In genomic region chr7:158950914-158951635, GRCh38 we compare ENCODE assay signal across 16 cellular contexts.
DNase-seq lines count a peak whose midpoint lies in the region; ATAC-seq, FAIRE-seq and TF ChIP-seq lines count a peak whose summit lies in the region.
"Had no signal": no experiment of that assay in that cellular context is flagged by ENCODE, and none has a peak within 500 bp of the region (broad histone marks: within the 10 kb centered on the region; RNA-seq: fewer than 3 reads in every experiment).

No MANE protein-coding gene starts in this region.

- ATAC-seq in K562 (no peak), sciatic nerve (no peak)

- H3K4me3 ChIP-seq in AG10803 (ENCODE audit: low read length) (no peak overlapping the region), K562 (no peak overlapping the region), foreskin fibroblast (ENCODE audit: low read depth in 1 of 2, low read length in 2 of 2) (no peak overlapping the region), OCI-LY7 (ENCODE audit: low read depth, low read length, poor library complexity, severe bottlenecking) (no peak overlapping the region), small intestine (ENCODE audit: low read depth in 1 of 2, low read length in 2 of 2) (no peak overlapping the region)

- no peak for TF ChIP-seq RAD21 in K562 (CRISPR knock-in tag; conservative IDR thresholded peaks at IDR 0.05 in 1 of 2, IDR thresholded peaks at IDR 0.05 in 1 of 2)

- intact Hi-C loops in K562 (cut with micrococcal nuclease) (no loop called here), sciatic nerve (cut with DNase I) (no loop called here), OCI-LY7 (cut with micrococcal nuclease; ENCODE audit: unreplicated experiment) (no loop called here)

- H3K4me2 ChIP-seq in K562 (ENCODE audit: insufficient read depth, low read length), result no peak overlapping the region
- H3K4me2 ChIP-seq in OCI-LY7 (ENCODE audit: low read length), result no peak overlapping the region

- POLR2A ChIA-PET in K562 (lab: Yijun Ruan, JAX), result interaction anchor here (0.7 to 1.2 kb wide), 2 partner anchors 9 to 84 kb away, joined by 3 read pairs; no protein-coding TSS in a partner anchor
- POLR2A ChIA-PET in OCI-LY7 (lab: Charles Lee), result no interaction called here

- CTCF ChIA-PET in K562 (lab: Yijun Ruan, JAX; ENCODE audit: low intra/inter-chr PET ratio), result no interaction called here
- CTCF ChIA-PET in OCI-LY7 (lab: Charles Lee; ENCODE audit: unreplicated experiment), result no interaction called here

- TF ChIP-seq POLR2A in K562 (conservative IDR thresholded peaks at IDR 0.05), result no peak

- no peaks in the 10 kb centered on the region for H3K9me1 ChIP-seq in K562 (ENCODE audit: control insufficient read depth, insufficient read depth, low read length)

- H3K27me3 ChIP-seq in K562 (ENCODE audit: control insufficient read depth in 2 of 2, insufficient read depth in 2 of 2, low read length in 2 of 2) (peaks cover 0 to 5% of the 10 kb centered on the region in 2 experiments; a peak in 2 of 5 replicates), small intestine (ENCODE audit: control insufficient read depth in 2 of 2, insufficient read depth in 2 of 2, low read length in 2 of 2) (no peaks in the 10 kb centered on the region)
- H3K27me3 ChIP-seq: BE2C had no signal

- no peak for TF ChIP-seq EP300 in K562 (IDR thresholded peaks at IDR 0.05; ENCODE audit: low read length)

- DNase-seq in AG10803 (ENCODE audit: low read depth) (peak; percentile 2), NCI-H1105 (lab: John Stamatoyannopoulos, UW) (peak; percentile 23), K562 (ENCODE audit: extremely low read depth in 1 of 4, low spot score in 3 of 4) (no peak), foreskin fibroblast (peak; percentile 6 to 26), sciatic nerve (ENCODE audit: low spot score) (no peak), OCI-LY7 (ENCODE audit: low spot score) (no peak), NCI-H1092 treated with DMSO at 0.1 percent for 48 hours (lab: John Stamatoyannopoulos, UW) (no peak), small intestine (no peak)
- DNase-seq: BE2C; Caco-2; CD4-positive, alpha-beta T cell; GDM1; H9; Kasumi-1; NCI-H1694 treated with DMSO at 0.1 percent for 48 hours; OCI-M1 had no signal

- FAIRE-seq in K562 (lab: Jason Lieb, UNC), result no peak
- FAIRE-seq in small intestine (lab: Jason Lieb, UNC), result no peak

- WGBS in K562 (ENCODE audit: insufficient coverage, low coverage, missing lambda C conversion rate), result 50% methylated on average over 9 of the region's 9 CpGs
- WGBS in small intestine, 3 donors, result 86 to 89% (median 88%) methylated on average over 9 of the region's 9 CpGs

- no peaks in the 10 kb centered on the region for H3K79me2 ChIP-seq in K562 (ENCODE audit: control insufficient read depth, insufficient read depth, low read length)
- H3K79me2 ChIP-seq in OCI-LY7 (ENCODE audit: insufficient read depth, low read depth, low read length), result no peaks in the 10 kb centered on the region

- no peaks in the 10 kb centered on the region for H3K9me2 ChIP-seq in OCI-LY7 (ENCODE audit: insufficient read depth, low read length)

- TF ChIP-seq CTCF in AG10803 (conservative IDR thresholded peaks at IDR 0.05; ENCODE audit: low read length) (no peak), K562 (IDR thresholded peaks at IDR 0.05 in 2 of 3, conservative IDR thresholded peaks at IDR 0.05 in 1 of 3; ENCODE audit: insufficient read depth in 2 of 3, low read depth in 1 of 3, low read length in 3 of 3) (no peak), foreskin fibroblast (IDR thresholded peaks at IDR 0.05; ENCODE audit: low read depth, low read length) (no peak), OCI-LY7 (conservative IDR thresholded peaks at IDR 0.05; ENCODE audit: low read length) (no peak)

- H3K27ac ChIP-seq in K562 (ENCODE audit: extremely low read depth, low read depth, low read length) (no peak overlapping the region), OCI-LY7 (ENCODE audit: low read depth, low read length, poor library complexity, severe bottlenecking) (no peak overlapping the region), small intestine (ENCODE audit: low read depth in 1 of 2, low read length in 1 of 2) (no peak overlapping the region)

- H2AFZ ChIP-seq in K562 (ENCODE audit: low read depth, low read length) (no peak overlapping the region), OCI-LY7 (ENCODE audit: low read length) (no peak overlapping the region)

- H4K20me1 ChIP-seq in K562 (replicated peaks; ENCODE audit: control insufficient read depth, insufficient read depth, low read length) (no peaks in the 10 kb centered on the region), OCI-LY7 (ENCODE audit: insufficient read depth, low read length) (no peaks in the 10 kb centered on the region)

- H3K9ac ChIP-seq in K562 (ENCODE audit: insufficient read depth in 1 of 2, low read depth in 2 of 2, low read length in 2 of 2), result no peak overlapping the region

- H3K36me3 ChIP-seq in K562 (ENCODE audit: control insufficient read depth, insufficient read depth, low read length) (peaks cover 34% of the 10 kb centered on the region), OCI-LY7 (ENCODE audit: insufficient read depth, low read length) (no peaks in the 10 kb centered on the region; the same call in 1 of the 2 replicates), small intestine (ENCODE audit: control insufficient read depth in 2 of 2, insufficient read depth in 2 of 2, low read length in 2 of 2) (peaks cover 4 to 17% of the 10 kb centered on the region in 2 donors)

- peaks cover 3% of the 10 kb centered on the region; the same call in 1 of the 2 replicates for H3K9me3 ChIP-seq in K562 (replicated peaks; ENCODE audit: control insufficient read depth, insufficient read depth, low read depth, low read length)
- H3K9me3 ChIP-seq in OCI-LY7 (ENCODE audit: low read length), result no peaks in the 10 kb centered on the region
- no peaks in the 10 kb centered on the region for H3K9me3 ChIP-seq in small intestine (ENCODE audit: control insufficient read depth, low read depth)
- H3K9me3 ChIP-seq: BE2C had no signal

- BruUV-seq in K562 (replicated peaks; lab: Mats Ljungman, UMichigan) (no TSS peak), OCI-LY7 (replicated peaks; lab: Mats Ljungman, UMichigan) (no TSS peak)

- in situ Hi-C loops in K562 (cut with MboI), result no loop called here

- peaks cover 0 to 3% of the 10 kb centered on the region in 2 experiments; a peak in 1 of 5 replicates for H3K4me1 ChIP-seq in K562 (replicated peaks in 1 of 2; ENCODE audit: control insufficient read depth in 2 of 2, insufficient read depth in 2 of 2, low read length in 2 of 2)
- no peaks in the 10 kb centered on the region for H3K4me1 ChIP-seq in OCI-LY7 (ENCODE audit: insufficient read depth, low read length, poor library complexity, severe bottlenecking)
- H3K4me1 ChIP-seq in small intestine (ENCODE audit: control insufficient read depth in 2 of 2, insufficient read depth in 1 of 2, low read depth in 1 of 2, low read length in 1 of 2), result no peaks in the 10 kb centered on the region
- H3K4me1 ChIP-seq: BE2C, Caco-2 had no signal

TF ChIP-seq in K562, 482 proteins besides CTCF, POLR2A, EP300 and RAD21 (continues in another document):
- TF ChIP-seq CHAMP1 (IDR thresholded peaks at IDR 0.05) (no peak), ATF2 (CRISPR knock-in tag; IDR thresholded peaks at IDR 0.05) (no peak), ARNT (IDR thresholded peaks at IDR 0.05) (no peak), TRIM25 (IDR thresholded peaks at IDR 0.05; ENCODE audit: borderline replicate concordance) (no peak), TARDBP (IDR thresholded peaks at IDR 0.05) (no peak), MECOM (CRISPR knock-in tag; IDR thresholded peaks at IDR 0.05) (no peak)

Comparison
In these comparisons a context has a peak if more than half of its experiments do, and no peak if none do; other contexts are left out.
1. DNase-seq: peak in AG10803 (single experiment), NCI-H1105 (single experiment) and foreskin fibroblast (2 of 2); none in K562 (0 of 4), sciatic nerve (single experiment), OCI-LY7 (single experiment), NCI-H1092 treated with DMSO at 0.1 percent for 48 hours (single experiment) and small intestine (single experiment).